8 cellular contexts compared by ENCODE assay signal in genomic region chr2:127810156-127810636, GRCh38. TPM values are rescaled to one million over a fixed set of nuclear protein-coding genes. Genes with fewer than 3 reads are reported as not detected.
DNase-seq lines count a peak whose midpoint lies in the region; TF ChIP-seq lines count a peak whose summit lies in the region.

No MANE protein-coding gene starts in this region.

- H3K4me1 Mint-ChIP-seq in activated naive CD8-positive, alpha-beta T cell (ENCODE audit: low read depth), result peaks cover 51% of the 10 kb centered on the region

- H4K20me1 ChIP-seq in smooth muscle cell (ENCODE audit: low read depth), result peaks cover 47% of the 10 kb centered on the region

- POLR2A ChIA-PET in AG04450 (lab: Yijun Ruan, JAX) (no interaction called here), HEK293T (lab: Yijun Ruan, JAX) (interaction anchor here (0.9 kb wide), 1 partner anchor 108 kb away, joined by 4 read pairs; the partner anchor contains the start of gene SFT2D3)

- peak overlapping the region; percentile 97 for H3K27ac Mint-ChIP-seq in activated naive CD8-positive, alpha-beta T cell

- H3K27me3 Mint-ChIP-seq in activated naive CD8-positive, alpha-beta T cell, result no peaks in the 10 kb centered on the region

- peaks cover 17% of the 10 kb centered on the region for H3K4me1 ChIP-seq in smooth muscle cell (ENCODE audit: low read depth)

- peak overlapping the region; percentile 99 for H2AFZ ChIP-seq in smooth muscle cell (ENCODE audit: low read depth)

- no peaks in the 10 kb centered on the region for H3K27me3 ChIP-seq in AG04450 (ENCODE audit: control insufficient read depth, insufficient read depth, low read length)
- no peaks in the 10 kb centered on the region for H3K27me3 ChIP-seq in smooth muscle cell (ENCODE audit: low read depth)

- no peaks in the 10 kb centered on the region; the same call in 1 of the 2 replicates for H3K9me3 ChIP-seq in AG04450 (ENCODE audit: control insufficient read depth, insufficient read depth, low read length)
- H3K9me3 ChIP-seq in smooth muscle cell (replicated peaks; ENCODE audit: low read depth), result no peaks in the 10 kb centered on the region

- peaks cover 6% of the 10 kb centered on the region for H3F3A ChIP-seq in smooth muscle cell (ENCODE audit: low read depth)

- H3K4me2 ChIP-seq in smooth muscle cell, result peak overlapping the region; percentile 93

- H3K9ac ChIP-seq in smooth muscle cell (ENCODE audit: low read depth), result peak overlapping the region; percentile 93

- peaks cover 57% of the 10 kb centered on the region for H3K79me2 ChIP-seq in smooth muscle cell (ENCODE audit: low read depth)

- H3K36me3 ChIP-seq in smooth muscle cell (ENCODE audit: low read depth), result no peaks in the 10 kb centered on the region

- peaks cover 13% of the 10 kb centered on the region for H3K36me3 Mint-ChIP-seq in activated naive CD8-positive, alpha-beta T cell

- DNase-seq in AG04450 (ENCODE audit: low read depth, low spot score), result no peak
- peak; percentile 17 for DNase-seq in HEK293T (ENCODE audit: extremely low spot score)
- DNase-seq in smooth muscle cell (lab: John Stamatoyannopoulos, UW; ENCODE audit: unreplicated experiment), result no peak
- no peak for DNase-seq in GM19238 (ENCODE audit: insufficient read length, low spot score)
- no peak for DNase-seq in middle frontal gyrus (ENCODE audit: extremely low spot score, low spot score)
- DNase-seq in HuH-7 (ENCODE audit: low spot score), result no peak

- WGBS in smooth muscle cell (ENCODE audit: low lambda C conversion rate), result 0% methylated on average over 11 of the region's 11 CpGs

- H3K4me3 ChIP-seq in AG04450 (ENCODE audit: low read depth, low read length) (peak overlapping the region; percentile 90), iPS-11a (ENCODE audit: low read depth, low read length) (peak overlapping the region; percentile 80), smooth muscle cell (peak overlapping the region; percentile 89)

- H3K9me3 Mint-ChIP-seq in activated naive CD8-positive, alpha-beta T cell (ENCODE audit: low read depth), result no peaks in the 10 kb centered on the region

- TF ChIP-seq CTCF in AG04450 (IDR thresholded peaks at IDR 0.05; ENCODE audit: low read depth, low read length), result no peak
- TF ChIP-seq CTCF in smooth muscle cell (IDR thresholded peaks at IDR 0.05; ENCODE audit: borderline replicate concordance, insufficient read depth, poor library complexity, severe bottlenecking), result no peak

- CTCF ChIA-PET in AG04450 (lab: Charles Lee) (no interaction called here), HEK293T (lab: Yijun Ruan, JAX) (no interaction called here)

- H3K27ac ChIP-seq in AG04450 (ENCODE audit: low read depth, low read length) (peak overlapping the region; percentile 89), smooth muscle cell (ENCODE audit: low read depth) (peak overlapping the region; percentile 92)

- peak overlapping the region; percentile 95 for H3K4me3 Mint-ChIP-seq in activated naive CD8-positive, alpha-beta T cell

TF ChIP-seq in HEK293T, 16 proteins besides CTCF, POLR2A, EP300 and RAD21:
- TF ChIP-seq ARNT (IDR thresholded peaks at IDR 0.05) (no peak), FOXK2 (IDR thresholded peaks at IDR 0.05) (no peak), LEF1 (IDR thresholded peaks at IDR 0.05; ENCODE audit: borderline replicate concordance) (no peak), SP1 (IDR thresholded peaks at IDR 0.05) (no peak), TARDBP (IDR thresholded peaks at IDR 0.05) (no peak), BHLHE40 (IDR thresholded peaks at IDR 0.05; ENCODE audit: borderline replicate concordance) (no peak)

RNA-seq across cellular contexts. Expression of gene WDR33, which starts 0.8 kb away (rescaled TPM):
- polyA plus RNA-seq in AG04450 (2011; rRNA removed) (43.4 and 54.1 TPM in 2 replicates), smooth muscle cell (43.3 and 43.7 TPM in 2 replicates)
- polyA minus RNA-seq in AG04450 (2011; rRNA and poly(A)+ RNA removed), result 40.6 and 54.8 TPM in 2 replicates
- total RNA-seq in smooth muscle cell, result 30.4 and 39.0 TPM in 2 replicates

RNA-seq across cellular contexts. Expression of gene POLR2D, which starts 47.8 kb away (rescaled TPM):
- polyA plus RNA-seq in AG04450 (2011; rRNA removed), result 14.7 and 15.3 TPM in 2 replicates
- polyA minus RNA-seq in AG04450 (2011; rRNA and poly(A)+ RNA removed), result 14.6 and 16.4 TPM in 2 replicates
- total RNA-seq in smooth muscle cell, result 11.4 and 13.4 TPM in 2 replicates
- 25.4 and 25.8 TPM in 2 replicates for polyA plus RNA-seq in smooth muscle cell
